Comparison of ENCODE assay signal across 9 cellular contexts in genomic region chr22:30426395-30427353, GRCh38. TPM values are rescaled to one million over a fixed set of nuclear protein-coding genes. Genes with fewer than 3 reads are reported as not detected.
A peak's percentile ranks its signal among the peaks of the same experiment; 100 is the strongest.
DNase-seq lines count a peak whose midpoint lies in the region; ATAC-seq and TF ChIP-seq lines count a peak whose summit lies in the region.
"Had no signal": no experiment of that assay in that cellular context is flagged by ENCODE, and none has a peak within 500 bp of the region (broad histone marks: within the 10 kb centered on the region; RNA-seq: fewer than 3 reads in every experiment).

No MANE protein-coding gene starts in this region.

- peak overlapping the region; percentile 100; the same call in 1 of the 2 replicates for H2AFZ ChIP-seq in KMS-11 (ENCODE audit: low read depth)
- H2AFZ ChIP-seq in fibroblast of lung (ENCODE audit: low read length) = peak overlapping the region; percentile 39

- H3K36me3 ChIP-seq in KMS-11 (ENCODE audit: insufficient read depth) (no peaks in the 10 kb centered on the region), fibroblast of lung (ENCODE audit: control insufficient read depth, insufficient read depth, low read length) (no peaks in the 10 kb centered on the region)

- H3K4me2 ChIP-seq in KMS-11 (peak overlapping the region; percentile 91), fibroblast of lung (ENCODE audit: extremely low read depth, insufficient read depth, low read length) (peak overlapping the region; percentile 67)

- no peaks in the 10 kb centered on the region for H3K9me3 ChIP-seq in fibroblast of lung (ENCODE audit: control insufficient read depth, insufficient read depth, low read depth, low read length)

- no peak overlapping the region for H3K4me3 ChIP-seq in KMS-11 (IDR thresholded peaks at IDR 0.05; ENCODE audit: insufficient read depth, low read depth, low read length)
- peak overlapping the region; percentile 58 to 73 (median 63) for H3K4me3 ChIP-seq in fibroblast of lung (replicated peaks in 1 of 4; ENCODE audit: control extremely low read depth in 1 of 4, insufficient read depth in 1 of 4, low read depth in 3 of 4, low read length in 4 of 4)

- peak; percentile 65 for TF ChIP-seq CTCF in KMS-11 (conservative IDR thresholded peaks at IDR 0.05; ENCODE audit: low read depth, low read length)
- TF ChIP-seq CTCF in fibroblast of lung (conservative IDR thresholded peaks at IDR 0.05 in 1 of 2, IDR thresholded peaks at IDR 0.05 in 1 of 2; ENCODE audit: low read depth in 1 of 2, low read length in 2 of 2) = peak; percentile 72 to 77
- TF ChIP-seq CTCF in nephron (IDR thresholded peaks at IDR 0.05; ENCODE audit: unreplicated experiment in 3 of 3) = peak; percentile 42 to 48 (median 46)

- peaks cover 4% of the 10 kb centered on the region for H3K36me3 Mint-ChIP-seq in nephron (ENCODE audit: low read depth)

- DNase-seq in COLO668 (lab: John Stamatoyannopoulos, UW; ENCODE audit: unreplicated experiment) = peak; percentile 84
- peak; percentile 79 for DNase-seq in RPMI7951 (ENCODE audit: low read depth)
- DNase-seq in activated T-helper 1 cell treated with anti-CD3 and anti-CD28 coated beads, Interleukin-2, amount 50 U/mL, for 16 hours (ENCODE audit: low read depth in 1 of 2, low spot score in 1 of 2) = peak; percentile 64 to 71
- DNase-seq in fibroblast of lung (ENCODE audit: low read depth in 2 of 2) = peak; percentile 64 to 73
- DNase-seq in stimulated activated naive CD4-positive, alpha-beta T cell treated with Interleukin-2 at 50 U/mL for 16 hours (lab: John Stamatoyannopoulos, UW) = peak; percentile 86

- H3K27ac ChIP-seq in KMS-11 = peak overlapping the region; percentile 67; the same call in 1 of the 2 replicates
- H3K27ac ChIP-seq in fibroblast of lung (ENCODE audit: insufficient read depth, low read length) = peak overlapping the region; percentile 93

- H3K27ac Mint-ChIP-seq in nephron = peak overlapping the region in 2 of 3 experiments; percentile 45 to 69

- no peaks in the 10 kb centered on the region for H3K27me3 ChIP-seq in KMS-11 (ENCODE audit: insufficient read depth, low read depth)
- no peaks in the 10 kb centered on the region for H3K27me3 ChIP-seq in fibroblast of lung (ENCODE audit: control insufficient read depth, insufficient read depth, low read length)

- H3K4me3 Mint-ChIP-seq in nephron = peak overlapping the region; percentile 86 to 95 (median 94)

- H3K79me2 ChIP-seq in KMS-11 (ENCODE audit: insufficient read depth, low read depth) = no peaks in the 10 kb centered on the region; the same call in 1 of the 2 replicates
- H3K79me2 ChIP-seq in fibroblast of lung (ENCODE audit: control insufficient read depth, insufficient read depth, low read length) = no peaks in the 10 kb centered on the region

- no peaks in the 10 kb centered on the region for H3K27me3 Mint-ChIP-seq in nephron (ENCODE audit: low read depth)

- peaks cover 38% of the 10 kb centered on the region for H3K4me1 Mint-ChIP-seq in nephron

- H3K4me1 ChIP-seq in KMS-11 (ENCODE audit: low read depth, poor library complexity, severe bottlenecking) (peaks cover 28% of the 10 kb centered on the region), fibroblast of lung (ENCODE audit: control insufficient read depth, extremely low read depth, insufficient read depth, low read length) (peaks cover 23% of the 10 kb centered on the region)

- H3K9ac ChIP-seq in KMS-11 (peak overlapping the region; percentile 86), fibroblast of lung (ENCODE audit: insufficient read depth, low read length) (peak overlapping the region; percentile 69)

- H4K20me1 ChIP-seq in KMS-11 (ENCODE audit: insufficient read depth) (no peaks in the 10 kb centered on the region), fibroblast of lung (ENCODE audit: control insufficient read depth, extremely low read depth, insufficient read depth, low read length) (no peaks in the 10 kb centered on the region)

- H3K9me3 Mint-ChIP-seq in nephron = no peaks in the 10 kb centered on the region

- no peak for ATAC-seq in GM19452 (IDR thresholded peaks at IDR 0.05; ENCODE audit: unreplicated experiment)

RNA-seq across cellular contexts. Expression of gene MTFP1, which starts 1.1 kb away (rescaled TPM):
- 40.4 and 66.1 TPM in 2 replicates for total RNA-seq in RPMI7951 (2014; rRNA removed; shearing (Covaris generic))
- 2.5 and 4.6 TPM in 2 replicates for total RNA-seq in fibroblast of lung
- 3.8 and 5.8 TPM in 2 replicates for polyA plus RNA-seq in fibroblast of lung
- 4.8 and 9.4 TPM in 2 replicates for polyA plus RNA-seq in fibroblast of lung (2012)
- polyA minus RNA-seq in fibroblast of lung (ENCODE audit: low replicate concordance) = 1.1 and 8.5 TPM in 2 replicates

RNA-seq across cellular contexts. Expression of gene SEC14L2, which starts 29.9 kb away (rescaled TPM):
- 9.7 and 15.3 TPM in 2 replicates for total RNA-seq in RPMI7951 (2014; rRNA removed; shearing (Covaris generic))
- total RNA-seq in fibroblast of lung = 4.9 and 5.8 TPM in 2 replicates
- 10.2 and 17.3 TPM in 2 replicates for polyA plus RNA-seq in fibroblast of lung
- polyA plus RNA-seq in fibroblast of lung (2012) = 8.3 and 18.7 TPM in 2 replicates
- polyA minus RNA-seq in fibroblast of lung (ENCODE audit: low replicate concordance) = 10.9 and 68.9 TPM in 2 replicates

RNA-seq across cellular contexts. Expression of gene RNF215, which starts 39.5 kb away (rescaled TPM):
- total RNA-seq in RPMI7951 (2014; rRNA removed; shearing (Covaris generic)) = 9.8 and 10.0 TPM in 2 replicates
- 20.3 and 30.2 TPM in 2 replicates for total RNA-seq in fibroblast of lung
- polyA plus RNA-seq in fibroblast of lung = 4.2 and 5.3 TPM in 2 replicates
- 9.4 and 10.3 TPM in 2 replicates for polyA plus RNA-seq in fibroblast of lung (2012)
- polyA minus RNA-seq in fibroblast of lung (ENCODE audit: low replicate concordance) = 15.7 and 19.7 TPM in 2 replicates

RNA-seq across cellular contexts. Expression of gene SEC14L3, which starts 45.1 kb away (rescaled TPM):
- total RNA-seq in RPMI7951 (2014; rRNA removed; shearing (Covaris generic)) = not detected in 2 replicates
- not detected in 2 replicates for total RNA-seq in fibroblast of lung
- not detected in 2 replicates for polyA plus RNA-seq in fibroblast of lung
- not detected in 2 replicates for polyA plus RNA-seq in fibroblast of lung (2012)
- polyA minus RNA-seq in fibroblast of lung (ENCODE audit: low replicate concordance) = not detected in 2 replicates
- total RNA-seq: T-helper 2 cell treated with Interferon-gamma antibody and Interleukin-4, amounts not matched to agents 100 ng/mL and 5 ng/mL, for 36 hours had no signal
